8 cellular contexts compared by ENCODE assay signal in the genomic region with DNA sequence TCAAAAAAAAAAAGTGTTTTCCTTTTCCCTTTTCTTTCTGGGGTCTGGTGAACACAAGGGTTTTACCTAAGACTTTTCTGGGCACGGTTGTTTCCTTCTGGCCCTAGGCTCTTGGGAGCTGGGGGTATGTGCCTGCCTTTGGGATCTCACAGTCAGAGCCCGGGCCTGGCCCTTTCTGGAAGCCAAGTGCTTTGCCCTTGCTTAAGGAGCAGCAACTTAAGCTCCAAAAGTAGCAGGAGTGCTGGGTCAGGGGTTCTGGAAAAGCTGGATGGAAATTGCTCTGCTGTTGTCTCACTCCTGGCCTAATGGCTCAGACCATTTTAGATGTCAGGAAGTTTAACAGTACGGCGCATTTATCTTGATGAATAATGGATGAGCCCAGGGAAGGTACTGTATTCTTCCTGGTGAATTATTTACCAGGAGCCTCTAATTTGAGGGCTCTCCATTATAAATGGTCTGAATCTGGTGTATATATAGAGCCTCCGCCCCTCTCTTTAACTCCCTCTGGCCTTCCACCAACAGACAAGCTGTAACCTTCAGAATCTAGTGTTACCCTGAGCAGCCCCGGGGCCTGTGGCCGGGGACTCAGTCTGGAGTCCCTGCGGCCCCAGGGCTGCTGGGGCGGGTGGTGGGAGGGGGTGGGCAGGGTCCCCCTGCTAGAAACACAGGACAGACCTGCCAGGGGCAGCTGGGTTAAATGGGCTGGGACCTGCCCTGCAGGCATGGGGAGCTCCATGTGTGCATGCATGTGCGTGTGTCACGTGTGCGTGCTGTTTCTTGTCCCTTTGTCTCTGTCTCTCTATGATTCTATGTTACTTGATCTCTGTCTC. TPM values are rescaled to one million over a fixed set of nuclear protein-coding genes. Genes with fewer than 3 reads are reported as not detected.
DNase-seq lines count a peak whose midpoint lies in the region; ATAC-seq lines count a peak whose summit lies in the region.
"Had no signal": no experiment of that assay in that cellular context is flagged by ENCODE, and none has a peak within 500 bp of the region (broad histone marks: within the 10 kb centered on the region; RNA-seq: fewer than 3 reads in every experiment).

No MANE protein-coding gene starts in this region.

- DNase-seq in ELF-1 (ENCODE audit: low read depth, low spot score) = peak; percentile 77
- no peak for DNase-seq in T-helper 17 cell
- no peak for DNase-seq in HPDE6-E6E7 (ENCODE audit: extremely low spot score)
- DNase-seq in iPS-NIHi11 (ENCODE audit: low spot score) = no peak
- DNase-seq: activated effector memory CD4-positive, alpha-beta T cell treated with anti-CD3 and anti-CD28 coated beads, Interleukin-2, amount 50 U/mL, for 16 hours; head of caudate nucleus had no signal

- no peaks in the 10 kb centered on the region for H3K36me3 ChIP-seq in muscle layer of duodenum (ENCODE audit: control insufficient read depth in 1 of 2, insufficient read depth in 2 of 2, low read length in 2 of 2)

- no peak overlapping the region for H3K4me3 Mint-ChIP-seq in T-helper 17 cell

- H3K27ac ChIP-seq in muscle layer of duodenum (ENCODE audit: low read length) = peak overlapping the region; percentile 16

- H3K36me3 Mint-ChIP-seq in T-helper 17 cell (ENCODE audit: low read depth) = no peaks in the 10 kb centered on the region

- H3K27me3 Mint-ChIP-seq in T-helper 17 cell = peaks cover 7% of the 10 kb centered on the region

- ATAC-seq in T-helper 17 cell (no peak), GM21576 (IDR thresholded peaks at IDR 0.05; ENCODE audit: unreplicated experiment) (no peak)

- no peaks in the 10 kb centered on the region for H3K4me1 ChIP-seq in muscle layer of duodenum (ENCODE audit: control insufficient read depth in 1 of 2, insufficient read depth in 2 of 2, low read length in 2 of 2)

- H3K4me1 Mint-ChIP-seq in T-helper 17 cell = peaks cover 6% of the 10 kb centered on the region

- H3K4me3 ChIP-seq in muscle layer of duodenum (ENCODE audit: low read depth in 1 of 2, low read length in 2 of 2) = no peak overlapping the region

- no peaks in the 10 kb centered on the region for H3K9me3 ChIP-seq in T-helper 17 cell (ENCODE audit: control insufficient read depth, low read length, poor library complexity, severe bottlenecking)
- H3K9me3 ChIP-seq in muscle layer of duodenum (ENCODE audit: control insufficient read depth in 1 of 2, low read length in 2 of 2) = no peaks in the 10 kb centered on the region

- peak overlapping the region; percentile 14 for H3K27ac Mint-ChIP-seq in T-helper 17 cell

- no peaks in the 10 kb centered on the region for H3K27me3 ChIP-seq in muscle layer of duodenum (ENCODE audit: low read depth, low read length)

RNA-seq across cellular contexts. Expression of gene PTK7, which starts 37.5 kb away (rescaled TPM):
- 1 to 10 TPM in 1 of 2 donors, under 1 TPM in 1; 0.62 to 1.6 TPM for total RNA-seq in T-helper 17 cell

RNA-seq across cellular contexts. Expression of gene KLC4, which starts 54.2 kb away (rescaled TPM):
- 10 to 100 TPM; 25.7 to 41.9 TPM for total RNA-seq in T-helper 17 cell

RNA-seq across cellular contexts. Expression of gene MRPL2, which starts 54.4 kb away (rescaled TPM):
- 10 to 100 TPM; 32.3 to 37.5 TPM for total RNA-seq in T-helper 17 cell

RNA-seq across cellular contexts. Expression of gene SRF, which starts 57.4 kb away (rescaled TPM):
- 10 to 100 TPM; 26.3 to 27.9 TPM for total RNA-seq in T-helper 17 cell

RNA-seq across cellular contexts. Expression of gene CUL7, which starts 60.0 kb away (rescaled TPM):
- total RNA-seq in T-helper 17 cell = 10 to 100 TPM in 1 of 2 donors, 1 to 10 TPM in 1; 8.2 to 11.2 TPM
